Comparison of ENCODE assay signal across 24 cellular contexts in genomic region chr6:70379473-70380013, GRCh38. TPM values are rescaled to one million over a fixed set of nuclear protein-coding genes. Genes with fewer than 3 reads are reported as not detected.
DNase-seq lines count a peak whose midpoint lies in the region; ATAC-seq, FAIRE-seq and TF ChIP-seq lines count a peak whose summit lies in the region.
"Had no signal": no experiment of that assay in that cellular context is flagged by ENCODE, and none has a peak within 500 bp of the region (broad histone marks: within the 10 kb centered on the region; RNA-seq: fewer than 3 reads in every experiment).

No MANE protein-coding gene starts in this region.

- TF ChIP-seq CTCF in RWPE1 (conservative IDR thresholded peaks at IDR 0.05; ENCODE audit: low read depth) = no peak

- POLR2A ChIA-PET in RWPE1 (lab: Yijun Ruan, JAX; ENCODE audit: low non-redundant PET) = no interaction called here

- CTCF ChIA-PET in RWPE1 (lab: Yijun Ruan, JAX) = no interaction called here

- DNase-seq in GM18507 (ENCODE audit: extremely low spot score, insufficient read length, low read depth) (no peak), left colon (no peak), RWPE1 (ENCODE audit: low spot score) (no peak), AG08395 (ENCODE audit: low spot score) (no peak), NCI-H146 (lab: John Stamatoyannopoulos, UW) (no peak)
- DNase-seq: activated CD4-positive, alpha-beta T cell treated with anti-CD3 and anti-CD28 coated beads for 36 hours; activated effector memory CD4-positive, alpha-beta T cell treated with anti-CD3 and anti-CD28 coated beads, Interleukin-2, amount 50 U/mL, for 16 hours; BE2C; DMS79; dorsolateral prefrontal cortex; GF-D8; H7; NCI-H526; stimulated activated CD8-positive, alpha-beta memory T cell treated with anti-CD3 and anti-CD28 coated beads, Interleukin-4, amount 100 ng/mL, for 48 hours; T-cell; upper lobe of right lung had no signal

- ATAC-seq in GM21423 (IDR thresholded peaks at IDR 0.05; ENCODE audit: unreplicated experiment) = peak; percentile 32
- ATAC-seq in HG03457 (IDR thresholded peaks at IDR 0.05; ENCODE audit: unreplicated experiment) = peak; percentile 42
- ATAC-seq in left colon = peak; percentile 94
- ATAC-seq in HG02852 (IDR thresholded peaks at IDR 0.05; ENCODE audit: unreplicated experiment) = no peak
- ATAC-seq: A549; activated CD4-positive, alpha-beta T cell treated with anti-CD3 and anti-CD28 coated beads for 36 hours; sciatic nerve; T-cell; upper lobe of right lung had no signal

- intact Hi-C loops in left colon (cut with DNase I, micrococcal nuclease) = loop anchor here in 1 of 2 donors (10.0 kb wide), 1 partner anchor 625 kb away; no protein-coding TSS in a partner anchor

- FAIRE-seq in GM18507 (lab: Jason Lieb, UNC) = peak; percentile 56
- FAIRE-seq: A549, keratinocyte had no signal

- no peak overlapping the region for H3K27ac ChIP-seq in RWPE1
- H3K27ac ChIP-seq: dorsolateral prefrontal cortex, parathyroid adenoma, SJSA1, upper lobe of right lung had no signal

RNA-seq across cellular contexts. Expression of gene FAM135A, which starts 33.8 kb away (rescaled TPM):
- 10 to 100 TPM; 54.4 to 68.4 TPM for total RNA-seq in left colon
